8 cellular contexts compared by ENCODE assay signal in genomic region chr3:61903931-61904657, GRCh38.
DNase-seq lines count a peak whose midpoint lies in the region; ATAC-seq and TF ChIP-seq lines count a peak whose summit lies in the region.

No MANE protein-coding gene starts in this region.

- no peak overlapping the region for H2BK120ac ChIP-seq in trophoblast cell (ENCODE audit: insufficient read depth, low read length, poor library complexity)

- no peaks in the 10 kb centered on the region for H3K9me3 ChIP-seq in adrenal gland (replicated peaks in 1 of 3)
- H3K9me3 ChIP-seq in aorta (ENCODE audit: control insufficient read depth, low read length) = no peaks in the 10 kb centered on the region
- no peaks in the 10 kb centered on the region for H3K9me3 ChIP-seq in trophoblast cell (ENCODE audit: insufficient read depth, low read depth, low read length)

- H4K91ac ChIP-seq in trophoblast cell (ENCODE audit: low read depth, low read length) = no peak overlapping the region

- H3K23ac ChIP-seq in trophoblast cell (ENCODE audit: low read length) = no peak overlapping the region

- no peak for TF ChIP-seq CTCF in adrenal gland (IDR thresholded peaks at IDR 0.05)

- no peaks in the 10 kb centered on the region for H3K79me2 ChIP-seq in trophoblast cell (ENCODE audit: control insufficient read depth, insufficient read depth, low read length, poor library complexity)

- H2AK5ac ChIP-seq in trophoblast cell (ENCODE audit: low read length) = no peak overlapping the region

- no peak overlapping the region for H2BK5ac ChIP-seq in trophoblast cell (ENCODE audit: low read depth, low read length, poor library complexity)

- no peak overlapping the region for H3K4me2 ChIP-seq in trophoblast cell (ENCODE audit: low read length)

- no peak overlapping the region for H2BK12ac ChIP-seq in trophoblast cell (ENCODE audit: low read length)

- no peak for TF ChIP-seq POLR2A in adrenal gland (IDR thresholded peaks at IDR 0.05)

- no peak overlapping the region for H2AFZ ChIP-seq in trophoblast cell (ENCODE audit: insufficient read depth, low read length, poor library complexity)

- H4K8ac ChIP-seq in trophoblast cell (ENCODE audit: low read depth, low read length) = no peak overlapping the region

- no peaks in the 10 kb centered on the region for H3K36me3 ChIP-seq in adrenal gland (replicated peaks in 1 of 2)
- H3K36me3 ChIP-seq in aorta (ENCODE audit: control insufficient read depth in 1 of 2, insufficient read depth in 2 of 2, low read length in 1 of 2) = no peaks in the 10 kb centered on the region
- H3K36me3 ChIP-seq in trophoblast cell (ENCODE audit: control insufficient read depth in 1 of 2, insufficient read depth in 2 of 2, low read length in 2 of 2) = no peaks in the 10 kb centered on the region

- H3K9ac ChIP-seq in trophoblast cell (ENCODE audit: low read length) = no peak overlapping the region

- peak; percentile 66 for ATAC-seq in HG02938 (IDR thresholded peaks at IDR 0.05; ENCODE audit: unreplicated experiment)
- peak; percentile 31 for ATAC-seq in left colon
- ATAC-seq in aorta (ENCODE audit: low FRiP score) = peak; percentile 69

- WGBS in adrenal gland, 4 donors = 45 to 50% (median 48%) methylated on average over 4 of the region's 4 CpGs
- WGBS in aorta, 2 donors = 4 to 5% methylated on average over 4 of the region's 4 CpGs
- no CpG with 5 or more reads among the region's 4 CpGs for WGBS in trophoblast cell (ENCODE audit: extremely low coverage, insufficient coverage, insufficient read length)

- H3K4ac ChIP-seq in trophoblast cell (ENCODE audit: low read depth, low read length) = no peak overlapping the region

- peaks cover 8 to 30% of the 10 kb centered on the region in 2 donors for H3K4me1 ChIP-seq in adrenal gland (replicated peaks in 1 of 2)
- peaks cover 3 to 9% of the 10 kb centered on the region in 2 donors for H3K4me1 ChIP-seq in aorta (ENCODE audit: control insufficient read depth in 1 of 2, insufficient read depth in 2 of 2, low read length in 2 of 2)
- H3K4me1 ChIP-seq in trophoblast cell (ENCODE audit: control insufficient read depth in 1 of 2, insufficient read depth in 2 of 2, low read length in 2 of 2) = peaks cover 0 to 4% of the 10 kb centered on the region in 2 experiments

- no peak overlapping the region for H3K18ac ChIP-seq in trophoblast cell (ENCODE audit: low read length)

- no peak overlapping the region for H4K12ac ChIP-seq in trophoblast cell (ENCODE audit: low read depth, low read length)

- DNase-seq in DMS 273 treated with DMSO at 0.1 percent for 48 hours (lab: John Stamatoyannopoulos, UW) (peak; percentile 54), adrenal gland (peak in 3 of 7 donors; percentile 29 to 61 (median 35)), left colon (peak in 1 of 2 donors; percentile 34), aorta (no peak), NCI-H187 (lab: John Stamatoyannopoulos, UW) (no peak), trophoblast cell (no peak)
- DNase-seq in stimulated activated CD4-positive, alpha-beta T cell treated with anti-CD3 and anti-CD28 coated beads, Interleukin-12 subunit alpha, Interleukin-12 subunit beta, amount 100 ng/mL, for 4 hours = no peak

- H3K79me1 ChIP-seq in trophoblast cell (ENCODE audit: low read length) = no peaks in the 10 kb centered on the region

- intact Hi-C loops in adrenal gland (cut with DNase I) = no loop called here
- intact Hi-C loops in left colon (cut with DNase I, micrococcal nuclease) = no loop called here
- intact Hi-C loops in aorta (cut with DNase I) = no loop called here

- peak overlapping the region in 3 of 5 donors; percentile 12 to 59 (median 41) for H3K27ac ChIP-seq in adrenal gland
- peak overlapping the region; percentile 76 to 85 for H3K27ac ChIP-seq in aorta (ENCODE audit: low read depth in 1 of 2, low read length in 2 of 2)
- no peak overlapping the region for H3K27ac ChIP-seq in trophoblast cell (ENCODE audit: low read depth, low read length)

- H3K27me3 ChIP-seq in adrenal gland (no peaks in the 10 kb centered on the region), aorta (ENCODE audit: control insufficient read depth in 1 of 2, insufficient read depth in 2 of 2, low read length in 1 of 2) (no peaks in the 10 kb centered on the region), trophoblast cell (ENCODE audit: insufficient read depth, low read length) (no peaks in the 10 kb centered on the region)

- H3K4me3 ChIP-seq in adrenal gland (no peak overlapping the region), aorta (ENCODE audit: low read length in 2 of 2) (no peak overlapping the region), trophoblast cell (ENCODE audit: low read depth, low read length) (no peak overlapping the region)

- H3K14ac ChIP-seq in trophoblast cell (ENCODE audit: low read length) = no peak overlapping the region
